In the genomic region with DNA sequence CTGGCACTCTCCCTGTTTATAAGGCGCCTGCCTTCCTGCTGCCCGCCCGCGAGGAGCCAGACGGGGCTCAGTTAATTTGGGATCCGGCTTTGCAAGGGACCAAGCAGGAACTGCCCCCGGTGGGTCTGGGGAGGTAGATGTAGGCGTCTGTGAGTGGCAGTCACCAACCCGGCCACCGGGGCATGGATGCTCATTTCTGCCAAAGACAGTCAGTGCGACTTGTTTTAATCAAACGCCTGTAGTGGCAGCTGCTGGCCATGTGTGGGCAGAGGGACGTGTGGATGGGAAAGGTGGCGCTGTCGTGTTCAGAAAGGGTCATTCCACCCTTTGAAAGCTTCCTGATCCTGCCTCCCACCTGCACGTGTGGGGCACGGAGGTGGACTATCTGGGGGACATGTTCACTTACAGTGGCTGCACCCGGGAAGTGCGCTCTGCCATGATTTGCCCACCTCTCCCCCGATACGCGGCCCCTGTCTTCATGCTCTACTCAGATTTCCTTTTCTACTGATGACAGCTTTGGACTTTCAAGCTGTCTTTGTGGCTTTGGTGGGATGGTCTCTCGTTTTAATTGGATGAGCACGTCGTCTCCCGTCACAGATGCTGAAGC, we compare ENCODE assay signal across 8 cellular contexts.
A peak's percentile ranks its signal among the peaks of the same experiment; 100 is the strongest.
DNase-seq lines count a peak whose midpoint lies in the region; ATAC-seq and TF ChIP-seq lines count a peak whose summit lies in the region.

No MANE protein-coding gene starts in this region.

- peak overlapping the region; percentile 85 for H3K4me2 ChIP-seq in hepatocyte

- ATAC-seq in HG03139 (IDR thresholded peaks at IDR 0.05; ENCODE audit: unreplicated experiment) (no peak), GM21576 (IDR thresholded peaks at IDR 0.05; ENCODE audit: unreplicated experiment) (no peak)

- H3K79me2 ChIP-seq in hepatocyte: peaks cover 73% of the 10 kb centered on the region

- in situ Hi-C loops in HAP-1 (cut with MboI; ENCODE audit: low sequenced_read_pairs): no loop called here

- no peaks in the 10 kb centered on the region for H3K9me3 ChIP-seq in HAP-1
- H3K9me3 ChIP-seq in hepatocyte (ENCODE audit: low read depth): no peaks in the 10 kb centered on the region
- H3K9me3 ChIP-seq in subcutaneous abdominal adipose tissue (ENCODE audit: control insufficient read depth in 5 of 5, low read length in 5 of 5): no peaks in the 10 kb centered on the region

- peak; percentile 53 for TF ChIP-seq CTCF in AG10803 (conservative IDR thresholded peaks at IDR 0.05; ENCODE audit: low read length)
- TF ChIP-seq CTCF in hepatocyte (IDR thresholded peaks at IDR 0.05; ENCODE audit: poor library complexity): peak; percentile 32

- peaks cover 46% of the 10 kb centered on the region for H3K4me1 ChIP-seq in HAP-1
- peaks cover 62% of the 10 kb centered on the region for H3K4me1 ChIP-seq in hepatocyte (ENCODE audit: insufficient read depth)
- peaks cover 15 to 92% (median 86%) of the 10 kb centered on the region in 5 donors for H3K4me1 ChIP-seq in subcutaneous abdominal adipose tissue (ENCODE audit: control insufficient read depth in 5 of 5, insufficient read depth in 5 of 5, low read length in 5 of 5)

- H3K4me3 ChIP-seq in AG10803 (ENCODE audit: low read length): peak overlapping the region; percentile 87
- peak overlapping the region; percentile 38 for H3K4me3 ChIP-seq in HAP-1
- H3K4me3 ChIP-seq in hepatocyte: peak overlapping the region; percentile 37
- peak overlapping the region; percentile 46 to 75 (median 67) for H3K4me3 ChIP-seq in subcutaneous abdominal adipose tissue (ENCODE audit: low read depth in 1 of 5, low read length in 5 of 5)

- H3K36me3 ChIP-seq in HAP-1 (replicated peaks): peaks cover 10% of the 10 kb centered on the region
- no peaks in the 10 kb centered on the region for H3K36me3 ChIP-seq in hepatocyte (replicated peaks; ENCODE audit: insufficient read depth, low read depth)
- no peaks in the 10 kb centered on the region for H3K36me3 ChIP-seq in subcutaneous abdominal adipose tissue (ENCODE audit: control insufficient read depth in 5 of 5, insufficient read depth in 5 of 5, low read length in 5 of 5)

- DNase-seq in AG10803 (ENCODE audit: low read depth) (peak; percentile 54), HAP-1 (ENCODE audit: low spot score in 2 of 2) (peak; percentile 70 to 82), UCSD-AML1 (lab: John Stamatoyannopoulos, UW; ENCODE audit: unreplicated experiment) (peak; percentile 66), hepatocyte (ENCODE audit: low spot score) (no peak), GDM1 (lab: John Stamatoyannopoulos, UW) (no peak)

- no peaks in the 10 kb centered on the region for H3K27me3 ChIP-seq in HAP-1 (ENCODE audit: low read depth)
- H3K27me3 ChIP-seq in hepatocyte: no peaks in the 10 kb centered on the region
- peaks cover 0 to 3% (median 0%) of the 10 kb centered on the region in 5 donors for H3K27me3 ChIP-seq in subcutaneous abdominal adipose tissue (ENCODE audit: control insufficient read depth in 5 of 5, insufficient read depth in 4 of 5, low read length in 5 of 5)

- peak overlapping the region in 3 of 5 donors; percentile 10 to 68 (median 56) for H3K9ac ChIP-seq in subcutaneous abdominal adipose tissue (ENCODE audit: low read length in 5 of 5)

- H3K9me2 ChIP-seq in hepatocyte (replicated peaks; ENCODE audit: insufficient read depth): no peaks in the 10 kb centered on the region

- H4K20me1 ChIP-seq in hepatocyte (ENCODE audit: insufficient read depth, poor library complexity, severe bottlenecking): peaks cover 30% of the 10 kb centered on the region

- H2AFZ ChIP-seq in hepatocyte: no peak overlapping the region

- 40% methylated on average over 26 of the region's 26 CpGs for WGBS in hepatocyte (ENCODE audit: low lambda C conversion rate, missing lambda C conversion rate)

- H3K27ac ChIP-seq in hepatocyte (peak overlapping the region; percentile 87), subcutaneous abdominal adipose tissue (ENCODE audit: low read depth, low read length) (peak overlapping the region; percentile 78)

Comparison
In these comparisons a context has a peak if more than half of its experiments do, and no peak if none do; other contexts are left out.
1. DNase-seq: peak in AG10803 (single experiment), HAP-1 (2 of 2) and UCSD-AML1 (single experiment); none in hepatocyte (single experiment) and GDM1 (single experiment).
2. H3K4me3 ChIP-seq: peak in every context shown above with its lines; median percentile 87 in AG10803; 67 in subcutaneous abdominal adipose tissue; 38 in HAP-1; 37 in hepatocyte.